Comparison of ENCODE assay signal across 34 cellular contexts in genomic region chr2:45394842-45395241, GRCh38.
"Had no signal": no experiment of that assay in that cellular context is flagged by ENCODE, and none has a peak within 500 bp of the region (broad histone marks: within the 10 kb centered on the region; RNA-seq: fewer than 3 reads in every experiment).

No MANE protein-coding gene starts in this region.

- H3K36me3 ChIP-seq: ascending aorta, cardiac muscle cell, Peyer's patch had no signal

- H3K4me1 ChIP-seq: ascending aorta, Peyer's patch had no signal

- DNase-seq: activated CD4-positive, alpha-beta memory T cell treated with anti-CD3 and anti-CD28 coated beads, Interleukin-2, amount 10 ng/mL, durations not matched to agents 7 days and 5 days; activated CD4-positive, alpha-beta T cell treated with anti-CD3 and anti-CD28 coated beads for 1 hour; activated CD4-positive, alpha-beta T cell treated with anti-CD3 and anti-CD28 coated beads for 48 hours; activated CD4-positive, CD25-positive, alpha-beta regulatory T cell; activated effector memory CD4-positive, alpha-beta T cell treated with anti-CD3 and anti-CD28 coated beads, Interleukin-2, amount 50 U/mL, for 16 hours; activated naive CD4-positive, alpha-beta T cell treated with Interleukin-2 at 50 U/mL for 16 hours; activated naive CD8-positive, alpha-beta T cell treated with anti-CD3 and anti-CD28 coated beads, Interleukin-2, amount 10 ng/mL, durations not matched to agents 7 days and 5 days; activated T-cell treated with anti-CD3 and anti-CD28 coated beads, Interleukin-2, amount 50 U/mL, for 1 hour; activated T-cell treated with anti-CD3 and anti-CD28 coated beads, Interleukin-2, amount 50 U/mL, for 72 hours; amygdala; Kasumi-1; KG1; NCI-H1092 treated with DMSO at 0.1 percent for 48 hours; NCI-H1417 treated with DMSO at 0.1 percent for 48 hours; NCI-H1930; NCI-H2081 treated with DMSO at 0.1 percent for 48 hours; NCI-H226; NCI-H446 treated with DMSO at 0.1 percent for 48 hours; NCI-H524; NCI-H82; Peyer's patch; RPMI8226; SHP77 treated with DMSO at 0.1 percent for 48 hours; SW 1271; T-helper 1 cell; T-helper 2 cell; T-helper 9 cell had no signal

- H3K27ac Mint-ChIP-seq: activated CD4-positive, alpha-beta memory T cell treated with anti-CD3 and anti-CD28 coated beads, Interleukin-2, amount 10 ng/mL, durations not matched to agents 7 days and 5 days; activated naive CD4-positive, alpha-beta T cell treated with anti-CD3 and anti-CD28 coated beads, Interleukin-2, amount 50 U/mL, for 24 hours; activated naive CD8-positive, alpha-beta T cell treated with anti-CD3 and anti-CD28 coated beads, Interleukin-2, amount 10 ng/mL, durations not matched to agents 7 days and 5 days; activated T-cell treated with anti-CD3 and anti-CD28 coated beads, Interleukin-2, amount 50 U/mL, for 72 hours; activated T-helper 17 cell treated with anti-CD3 and anti-CD28 coated beads, Interleukin-2, amount 50 U/mL, for 72 hours had no signal

- H3K9me3 ChIP-seq: ascending aorta, Peyer's patch had no signal

- H3K4me1 Mint-ChIP-seq: activated CD4-positive, alpha-beta memory T cell treated with anti-CD3 and anti-CD28 coated beads, Interleukin-2, amount 10 ng/mL, durations not matched to agents 7 days and 5 days; activated naive CD4-positive, alpha-beta T cell treated with anti-CD3 and anti-CD28 coated beads, Interleukin-2, amount 50 U/mL, for 24 hours; activated naive CD8-positive, alpha-beta T cell treated with anti-CD3 and anti-CD28 coated beads, Interleukin-2, amount 10 ng/mL, durations not matched to agents 7 days and 5 days; activated T-helper 17 cell treated with anti-CD3 and anti-CD28 coated beads, Interleukin-2, amount 50 U/mL, for 72 hours; central memory CD8-positive, alpha-beta T cell had no signal

- H3K27me3 Mint-ChIP-seq: activated CD4-positive, alpha-beta memory T cell treated with anti-CD3 and anti-CD28 coated beads, Interleukin-2, amount 10 ng/mL, durations not matched to agents 7 days and 5 days; activated naive CD4-positive, alpha-beta T cell treated with anti-CD3 and anti-CD28 coated beads, Interleukin-2, amount 50 U/mL, for 24 hours; activated naive CD8-positive, alpha-beta T cell treated with anti-CD3 and anti-CD28 coated beads, Interleukin-2, amount 10 ng/mL, durations not matched to agents 7 days and 5 days; activated T-helper 17 cell treated with anti-CD3 and anti-CD28 coated beads, Interleukin-2, amount 50 U/mL, for 72 hours; central memory CD8-positive, alpha-beta T cell had no signal

- H3K27ac ChIP-seq: ascending aorta, cardiac muscle cell, Peyer's patch, VCaP had no signal

- H3K27me3 ChIP-seq: ascending aorta, cardiac muscle cell, Peyer's patch had no signal

- H3K4me3 Mint-ChIP-seq: activated CD4-positive, alpha-beta memory T cell treated with anti-CD3 and anti-CD28 coated beads, Interleukin-2, amount 10 ng/mL, durations not matched to agents 7 days and 5 days; activated naive CD4-positive, alpha-beta T cell treated with anti-CD3 and anti-CD28 coated beads, Interleukin-2, amount 50 U/mL, for 24 hours; activated naive CD8-positive, alpha-beta T cell treated with anti-CD3 and anti-CD28 coated beads, Interleukin-2, amount 10 ng/mL, durations not matched to agents 7 days and 5 days; activated T-cell treated with anti-CD3 and anti-CD28 coated beads, Interleukin-2, amount 50 U/mL, for 72 hours; activated T-helper 17 cell treated with anti-CD3 and anti-CD28 coated beads, Interleukin-2, amount 50 U/mL, for 72 hours; central memory CD8-positive, alpha-beta T cell had no signal

- H3K4me3 ChIP-seq: ascending aorta, cardiac muscle cell, Peyer's patch had no signal

- H3K9me3 Mint-ChIP-seq: activated CD4-positive, alpha-beta memory T cell treated with anti-CD3 and anti-CD28 coated beads, Interleukin-2, amount 10 ng/mL, durations not matched to agents 7 days and 5 days; activated naive CD4-positive, alpha-beta T cell treated with anti-CD3 and anti-CD28 coated beads, Interleukin-2, amount 50 U/mL, for 24 hours; activated naive CD8-positive, alpha-beta T cell treated with anti-CD3 and anti-CD28 coated beads, Interleukin-2, amount 10 ng/mL, durations not matched to agents 7 days and 5 days; activated T-cell treated with anti-CD3 and anti-CD28 coated beads, Interleukin-2, amount 50 U/mL, for 72 hours; activated T-helper 17 cell treated with anti-CD3 and anti-CD28 coated beads, Interleukin-2, amount 50 U/mL, for 72 hours; central memory CD8-positive, alpha-beta T cell had no signal

- ATAC-seq: activated T-cell treated with anti-CD3 and anti-CD28 coated beads, Interleukin-2, amount 50 U/mL, for 72 hours; activated T-helper 17 cell treated with anti-CD3 and anti-CD28 coated beads, Interleukin-2, amount 50 U/mL, for 72 hours; PC-3 had no signal
